Comparison of ENCODE assay signal across 8 cellular contexts in genomic region chr4:75555294-75556164, GRCh38. TPM values are rescaled to one million over a fixed set of nuclear protein-coding genes. Genes with fewer than 3 reads are reported as not detected.
DNase-seq lines count a peak whose midpoint lies in the region; ATAC-seq and TF ChIP-seq lines count a peak whose summit lies in the region.

Gene ODAPH (plus strand): TSS chr4:75556066. CDS start chr4:75556083, 17 bp downstream.

- POLR2A ChIA-PET in RWPE1 (lab: Yijun Ruan, JAX; ENCODE audit: low non-redundant PET) = no interaction called here

- DNase-seq in A172 (ENCODE audit: low spot score) (peak; percentile 63), RWPE1 (ENCODE audit: low spot score) (peak; percentile 72), islet precursor cell (peak; percentile 94), NCI-H2081 treated with DMSO at 0.1 percent for 48 hours (lab: John Stamatoyannopoulos, UW) (no peak), psoas muscle (no peak), HUDEP-2 (lab: John Stamatoyannopoulos, UW; ENCODE audit: unreplicated experiment in 76 of 76) (no peak)

- H3K27ac ChIP-seq in RWPE1 (no peak within 1 kb of the TSS), psoas muscle (no peak within 1 kb of the TSS)

- intact Hi-C loops in psoas muscle (cut with DNase I) = no loop called here

- no peaks in the 10 kb centered on the region for H3K36me3 ChIP-seq in psoas muscle (ENCODE audit: insufficient read depth in 1 of 2, low read depth in 1 of 2)

- no peaks in the 10 kb centered on the region for H3K9me3 ChIP-seq in psoas muscle

- no peak for TF ChIP-seq CTCF in RWPE1 (conservative IDR thresholded peaks at IDR 0.05; ENCODE audit: low read depth)
- no peak for TF ChIP-seq CTCF in psoas muscle (IDR thresholded peaks at IDR 0.05)

- CTCF ChIA-PET in RWPE1 (lab: Yijun Ruan, JAX) = interaction anchor here (0.6 to 0.7 kb wide), 4 partner anchors 13 to 292 kb away, joined by 3 to 7 read pairs (median 4); no protein-coding TSS in a partner anchor

- H3K4me3 ChIP-seq in psoas muscle = no peak within 1 kb of the TSS

- WGBS in psoas muscle, 3 donors = 64 to 72% (median 71%) methylated on average over 9 of the region's 9 CpGs

- H3K27me3 ChIP-seq in psoas muscle (ENCODE audit: insufficient read depth in 3 of 3, low read length in 2 of 3) = peaks cover 0 to 4% (median 0%) of the 10 kb centered on the region in 3 donors

- H3K4me1 ChIP-seq in psoas muscle = no peaks in the 10 kb centered on the region

- peak; percentile 97 for ATAC-seq in GM18868 (IDR thresholded peaks at IDR 0.05; ENCODE audit: unreplicated experiment)
- ATAC-seq in HG02973 (IDR thresholded peaks at IDR 0.05; ENCODE audit: unreplicated experiment) = peak; percentile 89
- ATAC-seq in psoas muscle = no peak

RNA-seq across cellular contexts. Expression of gene ODAPH, which starts in this region (rescaled TPM):
- total RNA-seq in A172 (2014; rRNA removed; shearing (Covaris generic)) = not detected in 2 replicates
- total RNA-seq in psoas muscle = under 1 TPM in 1 of 4 donors, not detected in 3; 0.15 TPM
- polyA plus RNA-seq in psoas muscle = under 1 TPM; 0.04 to 0.14 (median 0.05) TPM

Comparison
In these comparisons a context has a peak if more than half of its experiments do, and no peak if none do; other contexts are left out.
1. Peak in DNase-seq in A172; RNA of the gene not detected or under 1 TPM.
2. DNase-seq: peak in RWPE1 (single experiment) and islet precursor cell (single experiment); none in NCI-H2081 treated with DMSO at 0.1 percent for 48 hours (single experiment), psoas muscle (0 of 2) and HUDEP-2 (0 of 76).
3. ATAC-seq: peak in GM18868 (single experiment) and HG02973 (single experiment); none in psoas muscle (0 of 4).